ENCODE assay signal across 8 cellular contexts in the genomic region with DNA sequence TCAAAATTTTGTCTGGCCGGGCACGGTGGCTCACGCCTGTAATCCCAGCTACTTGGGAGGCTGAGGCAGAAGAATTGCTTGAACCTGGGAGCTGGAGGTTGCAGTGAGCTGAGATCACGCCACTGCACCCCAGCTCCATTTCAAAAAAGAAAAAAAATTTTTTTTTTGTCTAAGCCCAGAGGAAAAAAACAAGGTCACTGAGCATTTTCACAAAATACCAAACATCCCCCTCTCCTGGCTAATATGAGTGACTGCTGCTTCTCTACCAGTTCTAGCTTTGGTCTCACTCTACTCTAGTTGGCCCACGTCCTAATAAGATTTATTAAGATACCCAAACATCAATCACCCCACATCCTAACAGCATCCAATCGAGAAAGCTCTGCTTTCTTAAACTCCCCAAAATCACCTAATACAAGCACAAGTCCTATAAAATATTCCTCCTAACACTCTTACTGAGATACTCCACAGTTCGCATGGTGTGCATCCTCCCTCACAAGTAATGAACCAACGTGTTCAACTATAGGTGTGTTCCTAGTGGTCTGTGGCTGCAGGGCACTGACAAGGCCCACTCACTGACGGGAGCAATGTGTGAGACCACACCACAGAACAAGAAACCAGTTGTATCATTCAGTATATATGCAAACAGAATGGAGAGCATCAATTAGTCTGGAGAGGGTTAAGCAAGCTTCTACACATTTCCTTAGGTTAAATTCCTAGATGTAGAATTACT.
DNase-seq lines count a peak whose midpoint lies in the region; TF ChIP-seq lines count a peak whose summit lies in the region.

No MANE protein-coding gene starts in this region.

- H3K4me2 ChIP-seq in SK-N-SH (no peak overlapping the region), fibroblast of lung (ENCODE audit: extremely low read depth, insufficient read depth, low read length) (no peak overlapping the region)

- H3K27ac ChIP-seq in SK-N-SH (ENCODE audit: low read depth in 2 of 2, low read length in 1 of 2) (no peak overlapping the region), fibroblast of lung (ENCODE audit: insufficient read depth, low read length) (no peak overlapping the region)

- H4K20me1 ChIP-seq in SK-N-SH (ENCODE audit: insufficient read depth) (no peaks in the 10 kb centered on the region), fibroblast of lung (ENCODE audit: control insufficient read depth, extremely low read depth, insufficient read depth, low read length) (no peaks in the 10 kb centered on the region)

- H3K9ac ChIP-seq in SK-N-SH = no peak overlapping the region
- no peak overlapping the region for H3K9ac ChIP-seq in fibroblast of lung (ENCODE audit: insufficient read depth, low read length)

- H3K4me3 ChIP-seq in SK-N-SH (ENCODE audit: low read depth in 2 of 2, low read length in 1 of 2) (no peak overlapping the region), fibroblast of lung (replicated peaks in 1 of 4; ENCODE audit: control extremely low read depth in 1 of 4, insufficient read depth in 1 of 4, low read depth in 3 of 4, low read length in 4 of 4) (no peak overlapping the region)

- H3K36me3 ChIP-seq in SK-N-SH (replicated peaks in 1 of 2; ENCODE audit: control insufficient read depth in 1 of 2, insufficient read depth in 2 of 2, low read length in 1 of 2) = no peaks in the 10 kb centered on the region
- no peaks in the 10 kb centered on the region for H3K36me3 ChIP-seq in fibroblast of lung (ENCODE audit: control insufficient read depth, insufficient read depth, low read length)

- H3K36me3 Mint-ChIP-seq in activated naive CD4-positive, alpha-beta T cell treated with anti-CD3 and anti-CD28 coated beads, Interleukin-2, amount 50 U/mL, for 24 hours = peaks cover 4% of the 10 kb centered on the region
- peaks cover 5% of the 10 kb centered on the region for H3K36me3 Mint-ChIP-seq in type B pancreatic cell

- 84% methylated on average over 9 of the region's 9 CpGs for WGBS in SK-N-SH (ENCODE audit: low lambda C conversion rate)

- no peaks in the 10 kb centered on the region for H3K9me3 Mint-ChIP-seq in activated naive CD4-positive, alpha-beta T cell treated with anti-CD3 and anti-CD28 coated beads, Interleukin-2, amount 50 U/mL, for 24 hours
- no peaks in the 10 kb centered on the region for H3K9me3 Mint-ChIP-seq in type B pancreatic cell

- no peaks in the 10 kb centered on the region for H3F3A ChIP-seq in SK-N-SH (replicated peaks; ENCODE audit: insufficient read depth)

- DNase-seq in activated naive CD4-positive, alpha-beta T cell (lab: John Stamatoyannopoulos, UW) = no peak
- DNase-seq in SK-N-SH (peak; percentile 7), fibroblast of lung (ENCODE audit: low read depth in 2 of 2) (peak in 1 of 2 donors; percentile 44), type B pancreatic cell (ENCODE audit: extremely low spot score, unreplicated experiment) (no peak), retina (no peak), COR-L47 (lab: John Stamatoyannopoulos, UW) (no peak), NCI-H69 (lab: John Stamatoyannopoulos, UW) (no peak)

- no peak overlapping the region for H3K4me3 Mint-ChIP-seq in activated naive CD4-positive, alpha-beta T cell treated with anti-CD3 and anti-CD28 coated beads, Interleukin-2, amount 50 U/mL, for 24 hours
- H3K4me3 Mint-ChIP-seq in type B pancreatic cell = no peak overlapping the region

- H3K4me1 ChIP-seq in SK-N-SH (ENCODE audit: control insufficient read depth in 1 of 2, insufficient read depth in 2 of 2, low read depth in 1 of 2, low read length in 1 of 2) (no peaks in the 10 kb centered on the region), fibroblast of lung (ENCODE audit: control insufficient read depth, extremely low read depth, insufficient read depth, low read length) (no peaks in the 10 kb centered on the region)

- no peaks in the 10 kb centered on the region for H3K9me3 ChIP-seq in SK-N-SH
- no peaks in the 10 kb centered on the region for H3K9me3 ChIP-seq in fibroblast of lung (ENCODE audit: control insufficient read depth, insufficient read depth, low read depth, low read length)

- peaks cover 61% of the 10 kb centered on the region for H3K4me1 Mint-ChIP-seq in activated naive CD4-positive, alpha-beta T cell treated with anti-CD3 and anti-CD28 coated beads, Interleukin-2, amount 50 U/mL, for 24 hours
- H3K4me1 Mint-ChIP-seq in type B pancreatic cell (ENCODE audit: unreplicated experiment) = no peaks in the 10 kb centered on the region

- H3K27me3 Mint-ChIP-seq in activated naive CD4-positive, alpha-beta T cell treated with anti-CD3 and anti-CD28 coated beads, Interleukin-2, amount 50 U/mL, for 24 hours = no peaks in the 10 kb centered on the region
- H3K27me3 Mint-ChIP-seq in type B pancreatic cell = no peaks in the 10 kb centered on the region

- POLR2A ChIA-PET in SK-N-SH (lab: Yijun Ruan, JAX) = interaction anchor here (0.6 kb wide), 1 partner anchor 112 kb away, joined by 8 read pairs; no protein-coding TSS in a partner anchor

- H2AFZ ChIP-seq in SK-N-SH (ENCODE audit: low read depth) (no peak overlapping the region), fibroblast of lung (ENCODE audit: low read length) (no peak overlapping the region)

- peak overlapping the region; percentile 85 for H3K27ac Mint-ChIP-seq in activated naive CD4-positive, alpha-beta T cell treated with anti-CD3 and anti-CD28 coated beads, Interleukin-2, amount 50 U/mL, for 24 hours
- no peak overlapping the region for H3K27ac Mint-ChIP-seq in type B pancreatic cell

- CTCF ChIA-PET in SK-N-SH (lab: Yijun Ruan, JAX) = interaction anchor here (0.9 to 3.1 kb wide), 16 partner anchors 9 to 174 kb away, joined by 3 to 12 read pairs (median 4); partner anchors contain the start of gene ARMC12

- TF ChIP-seq CTCF in SK-N-SH (IDR thresholded peaks at IDR 0.05) (peak; percentile 59), fibroblast of lung (conservative IDR thresholded peaks at IDR 0.05 in 1 of 2, IDR thresholded peaks at IDR 0.05 in 1 of 2; ENCODE audit: low read depth in 1 of 2, low read length in 2 of 2) (peak; percentile 30 to 34), type B pancreatic cell (conservative IDR thresholded peaks at IDR 0.05) (peak; percentile 50)

- TF ChIP-seq RAD21 in SK-N-SH (IDR thresholded peaks at IDR 0.05; ENCODE audit: low read length) = peak; percentile 52

- no peaks in the 10 kb centered on the region for H3K9me2 ChIP-seq in SK-N-SH

- no peaks in the 10 kb centered on the region for H3K27me3 ChIP-seq in SK-N-SH (ENCODE audit: insufficient read depth)
- H3K27me3 ChIP-seq in fibroblast of lung (ENCODE audit: control insufficient read depth, insufficient read depth, low read length) = no peaks in the 10 kb centered on the region

- H3K79me2 ChIP-seq in SK-N-SH (ENCODE audit: insufficient read depth) = no peaks in the 10 kb centered on the region
- H3K79me2 ChIP-seq in fibroblast of lung (ENCODE audit: control insufficient read depth, insufficient read depth, low read length) = no peaks in the 10 kb centered on the region

- TF ChIP-seq EP300 in SK-N-SH (IDR thresholded peaks at IDR 0.05; ENCODE audit: borderline replicate concordance in 1 of 2, low read depth in 1 of 2, low read length in 1 of 2) = no peak

TF ChIP-seq in SK-N-SH, 30 proteins besides CTCF, POLR2A, EP300 and RAD21:
- TF ChIP-seq SMC3 (IDR thresholded peaks at IDR 0.05; ENCODE audit: low read depth, low read length) (peak; percentile 38), ZBTB33 (IDR thresholded peaks at IDR 0.05; ENCODE audit: borderline replicate concordance, low read depth) (no peak)
TF ChIP-seq in SK-N-SH: peak in this region for 1.
